8 cellular contexts compared by ENCODE assay signal in genomic region chr5:104412649-104413240, GRCh38.
DNase-seq lines count a peak whose midpoint lies in the region; ATAC-seq and TF ChIP-seq lines count a peak whose summit lies in the region.

No MANE protein-coding gene starts in this region.

- no peak overlapping the region for H3K4me3 ChIP-seq in iPS DF 6.9 (ENCODE audit: low read length)

- H3K27me3 Mint-ChIP-seq in CD14-positive monocyte (ENCODE audit: low read depth in 3 of 3), result peaks cover 0 to 4% (median 2%) of the 10 kb centered on the region in 3 donors

- H3K4me1 Mint-ChIP-seq in CD14-positive monocyte, result no peaks in the 10 kb centered on the region

- DNase-seq in SIG-M5 treated with dmso at 0.1 percent for 504 hours (lab: John Stamatoyannopoulos, UW; ENCODE audit: unreplicated experiment) (peak; percentile 57), SIG-M5 (lab: John Stamatoyannopoulos, UW) (no peak), SK-N-DZ (ENCODE audit: low spot score) (peak; percentile 44), iPS DF 6.9 (ENCODE audit: low read depth, low spot score) (peak; percentile 27), CD14-positive monocyte (ENCODE audit: low spot score) (no peak)
- no peak for DNase-seq in activated CD4-positive, CD25-positive, alpha-beta regulatory T cell (lab: John Stamatoyannopoulos, UW)

- no peaks in the 10 kb centered on the region for H3K4me1 ChIP-seq in iPS DF 6.9 (ENCODE audit: control insufficient read depth, insufficient read depth, low read length)

- H3K27ac ChIP-seq in iPS DF 6.9 (ENCODE audit: low read length), result no peak overlapping the region

- no peaks in the 10 kb centered on the region for H3K36me3 ChIP-seq in iPS DF 6.9 (ENCODE audit: control insufficient read depth, insufficient read depth, low read length)

- no peak overlapping the region for H3K27ac Mint-ChIP-seq in CD14-positive monocyte

- no peak for TF ChIP-seq CTCF in CD14-positive monocyte (IDR thresholded peaks at IDR 0.05)

- H3K36me3 Mint-ChIP-seq in CD14-positive monocyte, result no peaks in the 10 kb centered on the region

- ATAC-seq in HG03135 (IDR thresholded peaks at IDR 0.05; ENCODE audit: unreplicated experiment) (peak; percentile 85), GM19467 (IDR thresholded peaks at IDR 0.05; ENCODE audit: unreplicated experiment) (no peak)

- H3K9me3 ChIP-seq in iPS DF 6.9 (ENCODE audit: control insufficient read depth, insufficient read depth, low read length), result no peaks in the 10 kb centered on the region

- H3K27me3 ChIP-seq in iPS DF 6.9 (ENCODE audit: control insufficient read depth, insufficient read depth, low read length), result no peaks in the 10 kb centered on the region

- WGBS in iPS DF 6.9 (ENCODE audit: insufficient coverage, insufficient read length), result no CpG with 5 or more reads among the region's 1 CpG

- intact Hi-C loops in CD14-positive monocyte (cut with micrococcal nuclease), result no loop called here

- H3K9me3 Mint-ChIP-seq in CD14-positive monocyte, result peaks cover 0 to 5% (median 0%) of the 10 kb centered on the region in 7 donors

- no peak overlapping the region for H3K4me3 Mint-ChIP-seq in CD14-positive monocyte

Comparison
In these comparisons a context has a peak if more than half of its experiments do, and no peak if none do; other contexts are left out.
1. DNase-seq: peak in SIG-M5 treated with dmso at 0.1 percent for 504 hours (single experiment), SK-N-DZ (single experiment) and iPS DF 6.9 (single experiment); none in SIG-M5 (single experiment), CD14-positive monocyte (single experiment) and activated CD4-positive, CD25-positive, alpha-beta regulatory T cell (0 of 4).